8 cellular contexts compared by ENCODE assay signal in genomic region chr6:2221724-2222274, GRCh38. TPM values are rescaled to one million over a fixed set of nuclear protein-coding genes. Genes with fewer than 3 reads are reported as not detected.
DNase-seq lines count a peak whose midpoint lies in the region; ATAC-seq and TF ChIP-seq lines count a peak whose summit lies in the region.

No MANE protein-coding gene starts in this region.

- intact Hi-C loops in activated T-helper 2 cell treated with anti-CD3 and anti-CD28 coated beads, Interferon-gamma antibody, Interleukin-2, Interleukin-4, amounts not matched to agents 10 μg/mL and 5 μg/mL and 100 μg/mL, durations not matched to agents 14 hours and 24 hours and 36 hours (cut with micrococcal nuclease), result no loop called here

- in situ Hi-C loops in GM13976 (cut with MboI; ENCODE audit: low sequenced_read_pairs, unreplicated experiment), result no loop called here
- in situ Hi-C loops in HAP-1 (cut with MboI; ENCODE audit: low sequenced_read_pairs), result no loop called here

- H3K9me3 ChIP-seq in SJCRH30 (replicated peaks) (no peaks in the 10 kb centered on the region), HAP-1 (no peaks in the 10 kb centered on the region)

- peaks cover 22% of the 10 kb centered on the region for H3K4me1 Mint-ChIP-seq in activated T-helper 2 cell treated with anti-CD3 and anti-CD28 coated beads, Interferon-gamma antibody, Interleukin-2, Interleukin-4, amounts not matched to agents 10 μg/mL and 5 μg/mL and 100 μg/mL, durations not matched to agents 14 hours and 24 hours and 36 hours (ENCODE audit: low read depth)
- H3K4me1 Mint-ChIP-seq in memory B cell, result peaks cover 21% of the 10 kb centered on the region

- H3K36me3 ChIP-seq in SJCRH30 (no peaks in the 10 kb centered on the region), HAP-1 (replicated peaks) (no peaks in the 10 kb centered on the region)

- no peak overlapping the region for H3K4me3 ChIP-seq in SJCRH30
- H3K4me3 ChIP-seq in HAP-1, result no peak overlapping the region

- DNase-seq in GM13976 (ENCODE audit: low spot score) (peak; percentile 66), memory B cell (ENCODE audit: low spot score in 2 of 2) (no peak), SJCRH30 (no peak), SHP77 (lab: John Stamatoyannopoulos, UW) (no peak), HAP-1 (ENCODE audit: low spot score in 2 of 2) (no peak)
- DNase-seq in activated T-helper 2 cell treated with anti-CD3 and anti-CD28 coated beads, Interferon-gamma antibody, Interleukin-2, Interleukin-4, amounts not matched to agents 10 μg/mL and 5 μg/mL and 100 μg/mL, durations not matched to agents 14 hours and 24 hours and 36 hours (ENCODE audit: low spot score), result no peak

- no peaks in the 10 kb centered on the region for H3K36me3 Mint-ChIP-seq in activated T-helper 2 cell treated with anti-CD3 and anti-CD28 coated beads, Interferon-gamma antibody, Interleukin-2, Interleukin-4, amounts not matched to agents 10 μg/mL and 5 μg/mL and 100 μg/mL, durations not matched to agents 14 hours and 24 hours and 36 hours (ENCODE audit: low read depth)
- no peaks in the 10 kb centered on the region for H3K36me3 Mint-ChIP-seq in memory B cell

- peak overlapping the region; percentile 71 for H3K27ac Mint-ChIP-seq in activated T-helper 2 cell treated with anti-CD3 and anti-CD28 coated beads, Interferon-gamma antibody, Interleukin-2, Interleukin-4, amounts not matched to agents 10 μg/mL and 5 μg/mL and 100 μg/mL, durations not matched to agents 14 hours and 24 hours and 36 hours
- peak overlapping the region; percentile 91 for H3K27ac Mint-ChIP-seq in memory B cell

- no peak for TF ChIP-seq CTCF in GM13976 (IDR thresholded peaks at IDR 0.05; ENCODE audit: borderline replicate concordance, control extremely low read depth, extremely low read depth, insufficient read depth, missing control alignments)

- no peaks in the 10 kb centered on the region for H3K9me3 Mint-ChIP-seq in activated T-helper 2 cell treated with anti-CD3 and anti-CD28 coated beads, Interferon-gamma antibody, Interleukin-2, Interleukin-4, amounts not matched to agents 10 μg/mL and 5 μg/mL and 100 μg/mL, durations not matched to agents 14 hours and 24 hours and 36 hours
- no peaks in the 10 kb centered on the region for H3K9me3 Mint-ChIP-seq in memory B cell

- H3K4me1 ChIP-seq in SJCRH30 (no peaks in the 10 kb centered on the region), HAP-1 (peaks cover 7% of the 10 kb centered on the region; the same call in 1 of the 2 replicates)

- no peak overlapping the region for H3K27ac ChIP-seq in SJCRH30

- peak; percentile 54 for ATAC-seq in HG02938 (IDR thresholded peaks at IDR 0.05; ENCODE audit: unreplicated experiment)
- peak; percentile 37 for ATAC-seq in memory B cell (ENCODE audit: low read depth)
- ATAC-seq in HG02884 (IDR thresholded peaks at IDR 0.05; ENCODE audit: unreplicated experiment), result no peak

- H3K27me3 Mint-ChIP-seq in activated T-helper 2 cell treated with anti-CD3 and anti-CD28 coated beads, Interferon-gamma antibody, Interleukin-2, Interleukin-4, amounts not matched to agents 10 μg/mL and 5 μg/mL and 100 μg/mL, durations not matched to agents 14 hours and 24 hours and 36 hours (ENCODE audit: low read depth), result no peaks in the 10 kb centered on the region
- no peaks in the 10 kb centered on the region for H3K27me3 Mint-ChIP-seq in memory B cell

- peak overlapping the region; percentile 80 for H3K4me3 Mint-ChIP-seq in activated T-helper 2 cell treated with anti-CD3 and anti-CD28 coated beads, Interferon-gamma antibody, Interleukin-2, Interleukin-4, amounts not matched to agents 10 μg/mL and 5 μg/mL and 100 μg/mL, durations not matched to agents 14 hours and 24 hours and 36 hours (ENCODE audit: low read depth)
- H3K4me3 Mint-ChIP-seq in memory B cell, result peak overlapping the region; percentile 94

- no peaks in the 10 kb centered on the region for H3K27me3 ChIP-seq in SJCRH30
- H3K27me3 ChIP-seq in HAP-1 (ENCODE audit: low read depth), result no peaks in the 10 kb centered on the region

RNA-seq across cellular contexts. Expression of gene GMDS, which starts 23.6 kb away (rescaled TPM):
- total RNA-seq in activated T-helper 2 cell treated with anti-CD3 and anti-CD28 coated beads, Interferon-gamma antibody, Interleukin-2, Interleukin-4, amounts not matched to agents 10 μg/mL and 5 μg/mL and 100 μg/mL, durations not matched to agents 14 hours and 24 hours and 36 hours, result 35.7 and 36.9 TPM in 2 replicates
- 7.9 and 9.9 TPM in 2 replicates for total RNA-seq in SJCRH30 (2014; rRNA removed; shearing (Covaris generic))
